ENCODE assay signal across 12 cellular contexts in the genomic region with DNA sequence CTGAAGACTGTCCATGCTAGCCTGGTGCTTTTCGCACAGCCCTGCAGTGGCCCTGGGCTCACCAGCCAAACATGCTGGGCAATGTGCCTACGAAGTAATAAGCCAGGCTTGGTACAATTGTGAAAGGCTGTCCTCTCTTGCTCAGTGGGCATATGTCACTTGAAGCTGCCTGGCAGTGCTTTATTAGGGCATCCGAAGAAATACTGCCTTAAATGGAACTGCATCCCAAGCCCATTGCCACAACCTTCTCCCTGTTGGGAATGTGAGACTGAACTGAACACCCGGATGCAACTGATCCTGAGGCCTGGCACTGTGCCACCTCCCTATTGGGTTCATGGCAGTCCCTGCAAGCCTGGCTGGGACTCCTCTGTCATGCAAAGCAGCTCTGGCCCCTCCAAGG. TPM values are rescaled to one million over a fixed set of nuclear protein-coding genes. Genes with fewer than 3 reads are reported as not detected.
A peak's percentile ranks its signal among the peaks of the same experiment; 100 is the strongest.
DNase-seq lines count a peak whose midpoint lies in the region; ATAC-seq and TF ChIP-seq lines count a peak whose summit lies in the region.
"Had no signal": no experiment of that assay in that cellular context is flagged by ENCODE, and none has a peak within 500 bp of the region (broad histone marks: within the 10 kb centered on the region; RNA-seq: fewer than 3 reads in every experiment).

No MANE protein-coding gene starts in this region.

- peaks cover 7% of the 10 kb centered on the region; the same call in 1 of the 2 replicates for H3K9me1 ChIP-seq in IMR-90 (ENCODE audit: insufficient read depth, low read length)

- no peak overlapping the region for H3K9ac ChIP-seq in IMR-90 (ENCODE audit: low read depth, low read length)
- no peak overlapping the region for H3K9ac ChIP-seq in endodermal cell (ENCODE audit: extremely low read depth, low read length, poor library complexity, severe bottlenecking)

- DNase-seq in AG08396 (ENCODE audit: low spot score) (peak; percentile 5), IMR-90 (no peak), middle frontal gyrus (ENCODE audit: extremely low spot score, low spot score) (peak; percentile 33), CD14-positive monocyte (ENCODE audit: low spot score) (no peak), NCI-H2196 (lab: John Stamatoyannopoulos, UW; ENCODE audit: unreplicated experiment) (no peak), endodermal cell (no peak)
- no peak for DNase-seq in NK-92 treated with Interleukin-12 subunit alpha and Interleukin-12 subunit beta, amount 100 ng/mL, for 24 hours (lab: John Stamatoyannopoulos, UW)
- DNase-seq: activated CD4-positive, alpha-beta T cell treated with anti-CD3 and anti-CD28 coated beads for 36 hours; CD4-positive, CD25-positive, alpha-beta regulatory T cell; erythroblast had no signal

- no peak for TF ChIP-seq RAD21 in IMR-90 (IDR thresholded peaks at IDR 0.05; ENCODE audit: low read length)

- no peak overlapping the region for H2BK20ac ChIP-seq in IMR-90 (ENCODE audit: low read depth, low read length)

- no peak overlapping the region for H2AFZ ChIP-seq in IMR-90 (replicated peaks; ENCODE audit: low read length, poor library complexity)

- H4K20me1 ChIP-seq in IMR-90 (ENCODE audit: insufficient read depth, low read length): no peaks in the 10 kb centered on the region; the same call in 1 of the 2 replicates

- CTCF ChIA-PET in IMR-90 (lab: Yijun Ruan, JAX): no interaction called here

- H4K8ac ChIP-seq in IMR-90 (ENCODE audit: low read depth in 2 of 2, low read length in 2 of 2): no peak overlapping the region

- H3K4me3 Mint-ChIP-seq in activated T-helper 17 cell treated with anti-CD3 and anti-CD28 coated beads, Interleukin-2, amount 50 U/mL, for 72 hours: no peak overlapping the region
- H3K4me3 Mint-ChIP-seq in CD14-positive monocyte: no peak overlapping the region
- H3K4me3 Mint-ChIP-seq in endodermal cell: no peak overlapping the region
- H3K4me3 Mint-ChIP-seq: activated CD4-positive, alpha-beta T cell treated with anti-CD3 and anti-CD28 coated beads for 36 hours; activated naive CD8-positive, alpha-beta T cell; CD4-positive, CD25-positive, alpha-beta regulatory T cell had no signal

- no peak for TF ChIP-seq POLR2A in IMR-90 (IDR thresholded peaks at IDR 0.05; ENCODE audit: low read depth, low read length)

- H3K4me1 Mint-ChIP-seq in activated T-helper 17 cell treated with anti-CD3 and anti-CD28 coated beads, Interleukin-2, amount 50 U/mL, for 72 hours: peaks cover 6% of the 10 kb centered on the region
- H3K4me1 Mint-ChIP-seq in CD14-positive monocyte (peaks cover 6% of the 10 kb centered on the region), endodermal cell (no peaks in the 10 kb centered on the region)

- POLR2A ChIA-PET in IMR-90 (lab: Charles Lee; ENCODE audit: unreplicated experiment): no interaction called here

- H4K5ac ChIP-seq in IMR-90 (ENCODE audit: low read depth, low read length): no peak overlapping the region

- no peak overlapping the region for H3K4ac ChIP-seq in IMR-90 (ENCODE audit: low read depth, low read length)

- no peak overlapping the region for H2BK120ac ChIP-seq in IMR-90 (ENCODE audit: low read depth, low read length)

- peaks cover 33% of the 10 kb centered on the region for H3K36me3 Mint-ChIP-seq in activated T-helper 17 cell treated with anti-CD3 and anti-CD28 coated beads, Interleukin-2, amount 50 U/mL, for 72 hours (ENCODE audit: low read depth)
- H3K36me3 Mint-ChIP-seq in CD14-positive monocyte (peaks cover 72 to 99% of the 10 kb centered on the region in 2 donors), endodermal cell (ENCODE audit: low read depth) (peaks cover 27% of the 10 kb centered on the region)
- H3K36me3 Mint-ChIP-seq: activated naive CD8-positive, alpha-beta T cell had no signal

- no peak; the same call in 1 of the 2 replicates for ATAC-seq in IMR-90 (ENCODE audit: low read depth)
- no peak for ATAC-seq in activated T-helper 17 cell treated with anti-CD3 and anti-CD28 coated beads, Interleukin-2, amount 50 U/mL, for 72 hours (replicated peaks)
- ATAC-seq: activated CD4-positive, alpha-beta T cell treated with anti-CD3 and anti-CD28 coated beads for 36 hours had no signal

- H3K79me1 ChIP-seq in IMR-90 (ENCODE audit: low read depth in 1 of 2, low read length in 2 of 2): no peaks in the 10 kb centered on the region

- H3K4me1 ChIP-seq in IMR-90 (ENCODE audit: control insufficient read depth, insufficient read depth, low read length) (peaks cover 4% of the 10 kb centered on the region), endodermal cell (ENCODE audit: control insufficient read depth, insufficient read depth, low read length) (no peaks in the 10 kb centered on the region)

- no peak overlapping the region for H3K4me2 ChIP-seq in IMR-90 (ENCODE audit: low read depth, low read length)

- H3K4me3 ChIP-seq in IMR-90 (ENCODE audit: insufficient read depth, low read depth, low read length) (no peak overlapping the region), endodermal cell (ENCODE audit: low read length) (no peak overlapping the region)

- H3K18ac ChIP-seq in IMR-90 (ENCODE audit: low read depth, low read length): no peak overlapping the region

- peak overlapping the region; percentile 46 for H3K27ac Mint-ChIP-seq in activated T-helper 17 cell treated with anti-CD3 and anti-CD28 coated beads, Interleukin-2, amount 50 U/mL, for 72 hours
- H3K27ac Mint-ChIP-seq in CD14-positive monocyte (peak overlapping the region in 2 of 7 donors; percentile 31 to 37), endodermal cell (no peak overlapping the region)
- H3K27ac Mint-ChIP-seq: activated CD4-positive, alpha-beta T cell treated with anti-CD3 and anti-CD28 coated beads for 36 hours; activated naive CD8-positive, alpha-beta T cell had no signal

- 0 out of 2 replicates have a peak overlapping the region, but pooled peaks have one; percentile 3 for H3K14ac ChIP-seq in IMR-90 (replicated peaks; ENCODE audit: low read depth, low read length)

- H3K9me3 ChIP-seq in IMR-90 (ENCODE audit: control insufficient read depth, insufficient read depth, low read length): no peaks in the 10 kb centered on the region
- H3K9me3 ChIP-seq in endodermal cell (ENCODE audit: control insufficient read depth, low read length): no peaks in the 10 kb centered on the region

- in situ Hi-C loops in IMR-90 (cut with MboI; ENCODE audit: low sequenced_read_pairs): no loop called here

- no peak overlapping the region for H2BK15ac ChIP-seq in IMR-90 (ENCODE audit: low read depth, low read length)

- dilution Hi-C loops in IMR-90 (cut with HindIII; ENCODE audit: low sequenced_read_pairs, unreplicated experiment): no loop called here

- 70% methylated on average over 2 of the region's 4 CpGs; no CpG with 5 or more reads in 1 of the 2 experiments for WGBS in IMR-90 (ENCODE audit: extremely low coverage in 2 of 2, insufficient read length in 1 of 2), 2 experiments
- 96 to 97% methylated on average over 4 of the region's 4 CpGs for WGBS in endodermal cell (ENCODE audit: insufficient coverage in 1 of 2, insufficient read length in 1 of 2), 2 experiments

- H2BK5ac ChIP-seq in IMR-90 (ENCODE audit: low read depth, low read length, poor library complexity, severe bottlenecking): no peak overlapping the region

- H3K36me3 ChIP-seq in IMR-90 (ENCODE audit: control insufficient read depth, insufficient read depth, low read length) (peaks cover 26% of the 10 kb centered on the region), endodermal cell (ENCODE audit: control insufficient read depth, insufficient read depth, low read length) (peaks cover 15% of the 10 kb centered on the region)

- peak overlapping the region; percentile 17 for H2AK9ac ChIP-seq in IMR-90 (replicated peaks; ENCODE audit: low read depth, low read length, poor library complexity)

- no TSS peak for BruUV-seq in IMR-90 (replicated peaks; lab: Mats Ljungman, UMichigan)

- H3K23ac ChIP-seq in IMR-90 (ENCODE audit: low read depth, low read length): peak overlapping the region; percentile 31; the same call in 1 of the 2 replicates

- H4K91ac ChIP-seq in IMR-90 (ENCODE audit: insufficient read depth, low read depth, low read length): no peak overlapping the region

- H3K56ac ChIP-seq in IMR-90 (ENCODE audit: extremely low read depth, insufficient read depth, low read length): no peak overlapping the region

- H3K27ac ChIP-seq in IMR-90 (ENCODE audit: insufficient read depth, low read length) (no peak overlapping the region), endodermal cell (ENCODE audit: low read depth, low read length) (no peak overlapping the region)

- no peaks in the 10 kb centered on the region for H3K9me3 Mint-ChIP-seq in activated T-helper 17 cell treated with anti-CD3 and anti-CD28 coated beads, Interleukin-2, amount 50 U/mL, for 72 hours
- H3K9me3 Mint-ChIP-seq in CD14-positive monocyte: no peaks in the 10 kb centered on the region
- H3K9me3 Mint-ChIP-seq in endodermal cell: no peaks in the 10 kb centered on the region
- H3K9me3 Mint-ChIP-seq: CD4-positive, CD25-positive, alpha-beta regulatory T cell had no signal

- intact Hi-C loops in IMR-90 (cut with micrococcal nuclease): no loop called here
- intact Hi-C loops in CD14-positive monocyte (cut with micrococcal nuclease): no loop called here

- H3K27me3 ChIP-seq in IMR-90 (ENCODE audit: control insufficient read depth, insufficient read depth, low read length) (no peaks in the 10 kb centered on the region), endodermal cell (ENCODE audit: control insufficient read depth, insufficient read depth, low read length, poor library complexity, severe bottlenecking) (no peaks in the 10 kb centered on the region)

- TF ChIP-seq CTCF in IMR-90 (conservative IDR thresholded peaks at IDR 0.05; ENCODE audit: low read depth, low read length): no peak
- no peak for TF ChIP-seq CTCF in CD14-positive monocyte (IDR thresholded peaks at IDR 0.05)
- no peak for TF ChIP-seq CTCF in endodermal cell (conservative IDR thresholded peaks at IDR 0.05)

- H2AK5ac ChIP-seq in IMR-90 (ENCODE audit: low read depth, low read length): no peak overlapping the region

- no peaks in the 10 kb centered on the region for H3K27me3 Mint-ChIP-seq in activated T-helper 17 cell treated with anti-CD3 and anti-CD28 coated beads, Interleukin-2, amount 50 U/mL, for 72 hours
- no peaks in the 10 kb centered on the region for H3K27me3 Mint-ChIP-seq in CD14-positive monocyte (ENCODE audit: low read depth in 3 of 3)
- no peaks in the 10 kb centered on the region for H3K27me3 Mint-ChIP-seq in endodermal cell (ENCODE audit: insufficient read depth)
- H3K27me3 Mint-ChIP-seq: activated CD4-positive, alpha-beta T cell treated with anti-CD3 and anti-CD28 coated beads for 36 hours; activated naive CD8-positive, alpha-beta T cell; CD4-positive, CD25-positive, alpha-beta regulatory T cell had no signal

RNA-seq across cellular contexts. Expression of gene CAPG, which starts 15.9 kb away (rescaled TPM):
- 53.3 and 79.9 TPM in 2 replicates for total RNA-seq in IMR-90 (2012; rRNA removed)
- polyA plus RNA-seq in IMR-90 (2012; rRNA removed): 98.3 and 122 TPM in 2 replicates
- 106 and 143 TPM in 2 replicates for polyA plus RNA-seq in IMR-90 (2012; cell fraction: cytosol; rRNA removed)
- 43.3 and 75.0 TPM in 2 replicates for polyA plus RNA-seq in IMR-90 (2012; cell fraction: nucleus; rRNA removed; ENCODE audit: low replicate concordance)
- 10 to 100 TPM; 27.8 to 46.2 TPM for total RNA-seq in activated T-helper 17 cell treated with anti-CD3 and anti-CD28 coated beads, Interleukin-2, amount 50 U/mL, for 72 hours
- 100 to 1,000 TPM; 631 to 847 TPM for polyA plus RNA-seq in CD14-positive monocyte
- 100 to 1,000 TPM; 104 to 119 TPM for total RNA-seq in endodermal cell
- 30.9 TPM for polyA plus RNA-seq in endodermal cell (2013, experiment 1 of 2)
- 30.1 TPM for polyA plus RNA-seq in endodermal cell (2013, experiment 2 of 2)

RNA-seq across cellular contexts. Expression of gene SH2D6, which starts 24.3 kb away (rescaled TPM):
- total RNA-seq in IMR-90 (2012; rRNA removed) (0.36 TPM in 1 of 2 replicates, not detected in the other), endodermal cell (1 to 10 TPM in 1 of 2 donors, under 1 TPM in 1; 0.68 to 1.1 TPM)
- polyA plus RNA-seq in IMR-90 (2012; rRNA removed) (0.32 and 0.37 TPM in 2 replicates), CD14-positive monocyte (not detected)
- polyA plus RNA-seq in IMR-90 (2012; cell fraction: cytosol; rRNA removed): 0.16 TPM in 1 of 2 replicates, not detected in the other
- polyA plus RNA-seq in IMR-90 (2012; cell fraction: nucleus; rRNA removed; ENCODE audit: low replicate concordance): 1.0 and 1.2 TPM in 2 replicates
- 1 to 10 TPM in 1 of 2 donors, under 1 TPM in 1; 0.66 to 1.3 TPM for total RNA-seq in activated T-helper 17 cell treated with anti-CD3 and anti-CD28 coated beads, Interleukin-2, amount 50 U/mL, for 72 hours
- 0.28 TPM for polyA plus RNA-seq in endodermal cell (2013, experiment 1 of 2)
- 0.70 TPM for polyA plus RNA-seq in endodermal cell (2013, experiment 2 of 2)
- polyA plus RNA-seq: CD4-positive, CD25-positive, alpha-beta regulatory T cell had no signal

RNA-seq across cellular contexts. Expression of gene ELMOD3, which starts 39.7 kb away (rescaled TPM):
- total RNA-seq in IMR-90 (2012; rRNA removed) (10.8 and 13.1 TPM in 2 replicates), endodermal cell (10 to 100 TPM; 12.4 to 18.9 TPM)
- polyA plus RNA-seq in IMR-90 (2012; rRNA removed) (19.2 and 20.7 TPM in 2 replicates), CD14-positive monocyte (1 to 10 TPM; 6.1 to 7.2 TPM)
- polyA plus RNA-seq in IMR-90 (2012; cell fraction: cytosol; rRNA removed): 6.6 and 7.8 TPM in 2 replicates
- polyA plus RNA-seq in IMR-90 (2012; cell fraction: nucleus; rRNA removed; ENCODE audit: low replicate concordance): 72.0 and 88.6 TPM in 2 replicates
- 10 to 100 TPM; 13.4 to 17.5 TPM for total RNA-seq in activated T-helper 17 cell treated with anti-CD3 and anti-CD28 coated beads, Interleukin-2, amount 50 U/mL, for 72 hours
- polyA plus RNA-seq in endodermal cell (2013, experiment 1 of 2): 19.1 TPM
- 19.3 TPM for polyA plus RNA-seq in endodermal cell (2013, experiment 2 of 2)

RNA-seq across cellular contexts. Expression of gene RETSAT, which starts 39.9 kb away (rescaled TPM):
- total RNA-seq in IMR-90 (2012; rRNA removed): 25.0 and 32.3 TPM in 2 replicates
- 22.8 and 25.6 TPM in 2 replicates for polyA plus RNA-seq in IMR-90 (2012; rRNA removed)
- polyA plus RNA-seq in IMR-90 (2012; cell fraction: cytosol; rRNA removed): 12.7 and 18.2 TPM in 2 replicates
- polyA plus RNA-seq in IMR-90 (2012; cell fraction: nucleus; rRNA removed; ENCODE audit: low replicate concordance): 30.4 and 42.7 TPM in 2 replicates
- total RNA-seq in activated T-helper 17 cell treated with anti-CD3 and anti-CD28 coated beads, Interleukin-2, amount 50 U/mL, for 72 hours: 10 to 100 TPM; 28.4 to 34.5 TPM
- polyA plus RNA-seq in CD14-positive monocyte: 10 to 100 TPM; 15.0 to 15.8 TPM
- total RNA-seq in endodermal cell: 10 to 100 TPM; 12.7 to 19.7 TPM
- polyA plus RNA-seq in endodermal cell (2013, experiment 1 of 2): 11.9 TPM
- 12.8 TPM for polyA plus RNA-seq in endodermal cell (2013, experiment 2 of 2)

Comparison
In these comparisons a context has a peak if more than half of its experiments do, and no peak if none do; other contexts are left out.
1. DNase-seq: peak in AG08396 (single experiment) and middle frontal gyrus (single experiment); none in IMR-90 (single experiment), CD14-positive monocyte (single experiment), NCI-H2196 (single experiment), NK-92 treated with Interleukin-12 subunit alpha and Interleukin-12 subunit beta, amount 100 ng/mL, for 24 hours (single experiment) and endodermal cell (single experiment).